20 cellular contexts compared by ENCODE assay signal in genomic region chr1:89616844-89617627, GRCh38.
DNase-seq lines count a peak whose midpoint lies in the region; ATAC-seq and TF ChIP-seq lines count a peak whose summit lies in the region.
"Had no signal": no experiment of that assay in that cellular context is flagged by ENCODE, and none has a peak within 500 bp of the region (broad histone marks: within the 10 kb centered on the region; RNA-seq: fewer than 3 reads in every experiment).

No MANE protein-coding gene starts in this region.

- H3K27ac ChIP-seq in RWPE2 (ENCODE audit: poor library complexity, severe bottlenecking) (no peak overlapping the region), epithelial cell of prostate (peak overlapping the region; percentile 9)
- H3K27ac ChIP-seq: GM23248, upper lobe of right lung had no signal

- H3K4me1 ChIP-seq in RWPE2 (ENCODE audit: insufficient read depth, poor library complexity, severe bottlenecking): peaks cover 13% of the 10 kb centered on the region
- H3K4me1 ChIP-seq: upper lobe of right lung had no signal

- DNase-seq in T-helper 2 cell treated with Interferon-gamma antibody and Interleukin-4, amounts not matched to agents 5 μg/mL and 100 μg/mL, for 36 hours (ENCODE audit: low spot score): no peak
- DNase-seq in T-helper 2 cell (no peak), RWPE2 (ENCODE audit: low spot score) (no peak), epithelial cell of prostate (ENCODE audit: low read depth, low spot score) (no peak), kidney glomerular epithelial cell (lab: John Stamatoyannopoulos, UW) (peak; percentile 5), AG20443 (ENCODE audit: low spot score) (no peak)
- DNase-seq: 8988T; activated CD8-positive, alpha-beta memory T cell treated with anti-CD3 and anti-CD28 coated beads, Interleukin-2, amount 10 ng/mL, durations not matched to agents 7 days and 5 days; AML-193; DMS79 treated with DMSO at 0.1 percent for 48 hours; GM23248; NCI-H1105; NCI-H2081; NCI-H226; NCI-H774; upper lobe of right lung had no signal

- peaks cover 66% of the 10 kb centered on the region for H3K4me1 Mint-ChIP-seq in T-helper 2 cell treated with Interferon-gamma antibody and Interleukin-4, amounts not matched to agents 5 μg/mL and 100 μg/mL, for 36 hours (ENCODE audit: low read depth)

- no peak overlapping the region for H3K4me3 Mint-ChIP-seq in T-helper 2 cell treated with Interferon-gamma antibody and Interleukin-4, amounts not matched to agents 5 μg/mL and 100 μg/mL, for 36 hours
- H3K4me3 Mint-ChIP-seq: activated CD8-positive, alpha-beta memory T cell treated with anti-CD3 and anti-CD28 coated beads, Interleukin-2, amount 10 ng/mL, durations not matched to agents 7 days and 5 days; activated T-helper 1 cell treated with anti-CD3 and anti-CD28 coated beads, Interleukin-12 subunit alpha, Interleukin-12 subunit beta, Interleukin-2, Interleukin-4 antibody, amounts not matched to agents 30 ng/mL and 10 ng/mL and 1 ng/mL, durations not matched to agents 14 hours and 24 hours and 36 hours; IgD-negative memory B cell had no signal

- H3K36me3 Mint-ChIP-seq in T-helper 2 cell treated with Interferon-gamma antibody and Interleukin-4, amounts not matched to agents 5 μg/mL and 100 μg/mL, for 36 hours (ENCODE audit: low read depth): peaks cover 46% of the 10 kb centered on the region

- no peaks in the 10 kb centered on the region for H3K27me3 Mint-ChIP-seq in T-helper 2 cell treated with Interferon-gamma antibody and Interleukin-4, amounts not matched to agents 5 μg/mL and 100 μg/mL, for 36 hours (ENCODE audit: low read depth)
- H3K27me3 Mint-ChIP-seq: activated CD8-positive, alpha-beta memory T cell treated with anti-CD3 and anti-CD28 coated beads, Interleukin-2, amount 10 ng/mL, durations not matched to agents 7 days and 5 days; IgD-negative memory B cell had no signal

- H3K4me3 ChIP-seq in RWPE2 (ENCODE audit: severe bottlenecking): no peak overlapping the region
- H3K4me3 ChIP-seq: GM23248, upper lobe of right lung had no signal

- peaks cover 21% of the 10 kb centered on the region for H3K9me3 Mint-ChIP-seq in T-helper 2 cell treated with Interferon-gamma antibody and Interleukin-4, amounts not matched to agents 5 μg/mL and 100 μg/mL, for 36 hours

- no peaks in the 10 kb centered on the region for H3K27me3 ChIP-seq in RWPE2 (ENCODE audit: insufficient read depth, poor library complexity, severe bottlenecking)
- H3K27me3 ChIP-seq: upper lobe of right lung had no signal

- H3K27ac Mint-ChIP-seq in T-helper 2 cell treated with Interferon-gamma antibody and Interleukin-4, amounts not matched to agents 5 μg/mL and 100 μg/mL, for 36 hours: peak overlapping the region; percentile 50
- H3K27ac Mint-ChIP-seq: activated CD8-positive, alpha-beta memory T cell treated with anti-CD3 and anti-CD28 coated beads, Interleukin-2, amount 10 ng/mL, durations not matched to agents 7 days and 5 days; activated T-helper 1 cell treated with anti-CD3 and anti-CD28 coated beads, Interleukin-12 subunit alpha, Interleukin-12 subunit beta, Interleukin-2, Interleukin-4 antibody, amounts not matched to agents 30 ng/mL and 10 ng/mL and 1 ng/mL, durations not matched to agents 14 hours and 24 hours and 36 hours had no signal

- no peak for TF ChIP-seq CTCF in RWPE2 (IDR thresholded peaks at IDR 0.05; ENCODE audit: poor library complexity, severe bottlenecking)

- H3K36me3 ChIP-seq in RWPE2 (ENCODE audit: low read depth): no peaks in the 10 kb centered on the region
- H3K36me3 ChIP-seq: upper lobe of right lung had no signal

- ATAC-seq in RWPE2 (ENCODE audit: low read depth) (peak; percentile 62; the same call in 1 of the 3 replicates), HG02759 (IDR thresholded peaks at IDR 0.05; ENCODE audit: unreplicated experiment) (no peak), GM18502 (IDR thresholded peaks at IDR 0.05; ENCODE audit: poor library complexity, unreplicated experiment) (no peak)
- ATAC-seq: activated CD8-positive, alpha-beta memory T cell treated with anti-CD3 and anti-CD28 coated beads, Interleukin-2, amount 10 ng/mL, durations not matched to agents 7 days and 5 days had no signal

- no peaks in the 10 kb centered on the region for H3K9me3 ChIP-seq in RWPE2 (ENCODE audit: severe bottlenecking)
- H3K9me3 ChIP-seq: upper lobe of right lung had no signal
